Comparison of ENCODE assay signal across 8 cellular contexts in the genomic region with DNA sequence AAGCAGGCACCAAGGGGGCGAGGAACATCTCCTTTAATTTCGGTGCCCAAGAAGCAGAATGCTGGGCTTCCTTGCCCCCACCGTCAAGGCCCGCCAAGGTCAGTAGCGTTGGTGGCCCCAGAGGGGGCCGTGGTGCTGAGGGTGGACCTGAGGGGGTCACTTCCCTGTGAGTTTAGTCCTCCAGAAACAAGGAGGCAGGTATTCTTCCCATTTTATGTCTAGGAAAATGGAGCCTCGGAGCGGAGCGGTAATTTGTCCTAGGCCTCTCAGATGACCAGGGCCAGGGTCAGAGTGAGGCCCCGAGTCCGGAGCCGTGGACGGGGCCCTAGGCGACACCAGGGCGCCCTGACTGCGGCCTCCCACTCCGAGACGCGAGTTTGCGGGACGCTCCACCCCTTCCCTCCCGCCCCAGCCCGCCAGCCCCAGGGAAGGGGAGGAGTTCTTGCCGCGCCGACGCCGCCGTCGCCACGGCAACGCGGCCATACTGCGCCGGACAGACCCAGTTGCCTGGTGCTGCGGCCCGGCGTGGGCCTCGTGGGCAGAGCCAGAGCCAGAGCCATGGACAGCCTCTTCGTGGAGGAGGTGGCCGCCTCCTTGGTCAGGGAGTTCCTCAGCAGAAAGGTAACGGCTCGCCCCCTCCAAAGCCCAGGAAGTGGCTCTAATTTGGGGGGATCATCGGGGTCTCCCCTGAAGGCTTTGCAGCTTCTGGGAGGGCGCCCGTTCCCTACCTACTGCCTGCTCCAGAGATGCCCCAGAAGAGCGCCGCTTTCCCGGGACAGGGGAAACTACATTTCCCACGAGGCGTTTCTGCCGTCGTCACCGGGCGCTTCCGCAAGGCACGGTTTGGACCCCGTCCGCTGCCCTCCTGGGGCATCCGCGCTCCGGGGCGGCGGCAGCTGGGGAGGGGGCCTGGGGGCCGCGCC. TPM values are rescaled to one million over a fixed set of nuclear protein-coding genes. Genes with fewer than 3 reads are reported as not detected.
A peak's percentile ranks its signal among the peaks of the same experiment; 100 is the strongest.
DNase-seq lines count a peak whose midpoint lies in the region; ATAC-seq and TF ChIP-seq lines count a peak whose summit lies in the region.

A gene (plus strand): TSS at position 482 of the 923 bp plus-strand sequence. CDS start 77 bp downstream, at position 559.

- peak; percentile 73 for ATAC-seq in GM21447 (IDR thresholded peaks at IDR 0.05; ENCODE audit: unreplicated experiment)

- H3K36me3 ChIP-seq in neural progenitor cell = no peaks in the 10 kb centered on the region

- H3K9me3 ChIP-seq in neural progenitor cell (ENCODE audit: low read depth) = no peaks in the 10 kb centered on the region

- no peaks in the 10 kb centered on the region for H3K27me3 ChIP-seq in neural progenitor cell

- peak within 1 kb of the TSS; percentile 96 for H3K4me3 Mint-ChIP-seq in neural progenitor cell

- H2AFZ ChIP-seq in neural progenitor cell (replicated peaks) = peak within 1 kb of the TSS; percentile 90

- H3K9ac ChIP-seq in neural progenitor cell = peak within 1 kb of the TSS; percentile 36

- peaks cover 3% of the 10 kb centered on the region for H3K4me1 ChIP-seq in neural progenitor cell

- H3K4me3 ChIP-seq in neural progenitor cell = peak within 1 kb of the TSS; percentile 84

- peak; percentile 36; the same call in 1 of the 2 replicates for TF ChIP-seq POLR2A in Raji (IDR thresholded peaks at IDR 0.05; ENCODE audit: insufficient read depth, low read depth, low read length)

- peak; percentile 87 for DNase-seq in COLO829 (ENCODE audit: low spot score)
- peak; percentile 86 for DNase-seq in HuH-7 (ENCODE audit: low spot score)
- DNase-seq in activated naive CD4-positive, alpha-beta T cell treated with Interleukin-2 at 50 U/mL for 16 hours = peak; percentile 75
- peak; percentile 72 for DNase-seq in foreskin melanocyte
- DNase-seq in neural progenitor cell (ENCODE audit: low spot score) = peak; percentile 91
- peak; percentile 75 for DNase-seq in stromal cell of bone marrow (ENCODE audit: low read depth)

- no peaks in the 10 kb centered on the region for H3K9me3 Mint-ChIP-seq in neural progenitor cell

- H4K20me1 ChIP-seq in neural progenitor cell (ENCODE audit: low read depth) = no peaks in the 10 kb centered on the region

- TF ChIP-seq CTCF in neural progenitor cell (IDR thresholded peaks at IDR 0.05) = peak; percentile 18

- H3K4me1 Mint-ChIP-seq in neural progenitor cell = peaks cover 13% of the 10 kb centered on the region

- peak within 1 kb of the TSS; percentile 78 for H3K4me2 ChIP-seq in neural progenitor cell

- no peak within 1 kb of the TSS for H3K27ac ChIP-seq in neural progenitor cell

- H3K27me3 Mint-ChIP-seq in neural progenitor cell (ENCODE audit: insufficient read depth, low read depth) = peaks cover 3% of the 10 kb centered on the region

- H3F3A ChIP-seq in neural progenitor cell (ENCODE audit: low read depth) = no peaks in the 10 kb centered on the region

- H3K36me3 Mint-ChIP-seq in neural progenitor cell = no peaks in the 10 kb centered on the region

- H3K27ac Mint-ChIP-seq in neural progenitor cell = peak within 1 kb of the TSS; percentile 87

- peaks cover 12% of the 10 kb centered on the region for H3K79me2 ChIP-seq in neural progenitor cell (ENCODE audit: low read depth)

RNA-seq across cellular contexts. Expression of the gene that starts here (rescaled TPM):
- total RNA-seq in neural progenitor cell (ENCODE audit: low replicate concordance) = 5.2 and 5.9 TPM in 2 replicates
